ENCODE assay signal across 10 cellular contexts in the genomic region with DNA sequence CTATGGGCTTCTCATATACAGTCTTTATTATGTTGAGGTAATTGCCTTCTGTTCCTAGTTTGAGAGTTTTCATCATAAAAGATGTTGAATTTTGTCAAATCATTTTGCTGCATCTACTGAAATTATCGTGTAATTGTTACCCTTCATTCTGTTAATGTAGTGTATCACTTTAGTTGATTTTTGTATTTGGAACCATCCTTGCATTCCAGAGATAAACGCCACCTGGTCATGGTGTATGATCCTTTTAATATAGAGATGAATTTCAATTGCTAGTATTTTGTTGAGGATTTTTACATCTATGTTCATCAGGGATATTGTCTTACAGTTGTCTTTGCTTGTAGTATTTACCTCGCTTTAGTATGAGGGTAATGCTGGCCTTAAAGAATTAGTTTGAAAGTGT. TPM values are rescaled to one million over a fixed set of nuclear protein-coding genes. Genes with fewer than 3 reads are reported as not detected.
"Had no signal": no experiment of that assay in that cellular context is flagged by ENCODE, and none has a peak within 500 bp of the region (broad histone marks: within the 10 kb centered on the region; RNA-seq: fewer than 3 reads in every experiment).

No MANE protein-coding gene starts in this region.

- H3K4me2 ChIP-seq: KMS-11 had no signal

- H3K9ac ChIP-seq: KMS-11 had no signal

- ATAC-seq: HepG2 had no signal

- DNase-seq: IMR-90, KBM-7, KG1 had no signal

- H3K27ac ChIP-seq: HL-60, KMS-11 had no signal

- FAIRE-seq: HepG2, HTR-8/SVneo had no signal

RNA-seq across cellular contexts. Expression of gene MEIKIN, which starts 19.3 kb away (rescaled TPM):
- total RNA-seq: HepG2, HT-29, HT1080, IMR-90 had no signal
- polyA plus RNA-seq: HepG2, IgD-negative memory B cell, IMR-90 had no signal
